ENCODE assay signal across 8 cellular contexts in genomic region chr17:46361755-46362154, GRCh38. TPM values are rescaled to one million over a fixed set of nuclear protein-coding genes. Genes with fewer than 3 reads are reported as not detected.
DNase-seq lines count a peak whose midpoint lies in the region; ATAC-seq and TF ChIP-seq lines count a peak whose summit lies in the region.
"Not testable (repeated sequence)": the region's sequence is repeated elsewhere in the genome, so short reads cannot be mapped to it uniquely, and the experiment has no call there.

ARL17B (minus strand) TSS chr17:46361766; CDS start chr17:46358397, 3,369 bp downstream.

- H3K27ac ChIP-seq in left ventricle myocardium inferior (replicated peaks), result peak within 1 kb of the TSS; percentile 66
- peak within 1 kb of the TSS in 1 of 5 donors; percentile 38 for H3K27ac ChIP-seq in stomach

- not testable (repeated sequence) for TF ChIP-seq POLR2A in stomach (IDR thresholded peaks at IDR 0.05)

- ATAC-seq in GM18502 (IDR thresholded peaks at IDR 0.05; ENCODE audit: poor library complexity, unreplicated experiment) (peak; percentile 86), GM21825 (IDR thresholded peaks at IDR 0.05; ENCODE audit: unreplicated experiment) (peak; percentile 97), HG03457 (IDR thresholded peaks at IDR 0.05; ENCODE audit: unreplicated experiment) (peak; percentile 45), sciatic nerve (peak; percentile 100)
- peak; percentile 99 for ATAC-seq in activated naive CD8-positive, alpha-beta T cell treated with anti-CD3 and anti-CD28 coated beads, Interleukin-2, amount 10 ng/mL, durations not matched to agents 7 days and 5 days (ENCODE audit: low read depth)

- not testable (repeated sequence) for H3K36me3 Mint-ChIP-seq in activated naive CD8-positive, alpha-beta T cell treated with anti-CD3 and anti-CD28 coated beads, Interleukin-2, amount 10 ng/mL, durations not matched to agents 7 days and 5 days

- POLR2A ChIA-PET in activated naive CD8-positive, alpha-beta T cell treated with anti-CD3 and anti-CD28 coated beads, Interleukin-2, amount 10 ng/mL, durations not matched to agents 7 days and 5 days (lab: Charles Lee), result not testable (repeated sequence)

- TF ChIP-seq CTCF in left ventricle myocardium inferior (IDR thresholded peaks at IDR 0.05; ENCODE audit: borderline replicate concordance); stomach (IDR thresholded peaks at IDR 0.05): not testable (repeated sequence)

- not testable (repeated sequence) for H3K4me1 Mint-ChIP-seq in activated naive CD8-positive, alpha-beta T cell treated with anti-CD3 and anti-CD28 coated beads, Interleukin-2, amount 10 ng/mL, durations not matched to agents 7 days and 5 days

- not testable (repeated sequence) for TF ChIP-seq EP300 in stomach (IDR thresholded peaks at IDR 0.05)

- not testable (repeated sequence) for H3K4me3 Mint-ChIP-seq in activated naive CD8-positive, alpha-beta T cell treated with anti-CD3 and anti-CD28 coated beads, Interleukin-2, amount 10 ng/mL, durations not matched to agents 7 days and 5 days

- not testable (repeated sequence) for H3K9me3 ChIP-seq in left ventricle myocardium inferior (replicated peaks); stomach

- not testable (repeated sequence) for H3K27me3 Mint-ChIP-seq in activated naive CD8-positive, alpha-beta T cell treated with anti-CD3 and anti-CD28 coated beads, Interleukin-2, amount 10 ng/mL, durations not matched to agents 7 days and 5 days

- H3K27ac Mint-ChIP-seq in activated naive CD8-positive, alpha-beta T cell treated with anti-CD3 and anti-CD28 coated beads, Interleukin-2, amount 10 ng/mL, durations not matched to agents 7 days and 5 days, result not testable (repeated sequence)

- DNase-seq in activated CD4-positive, alpha-beta T cell treated with anti-CD3 and anti-CD28 coated beads for 24 hours (ENCODE audit: low read depth in 2 of 2), result peak; percentile 48 to 75
- DNase-seq in activated naive CD8-positive, alpha-beta T cell treated with anti-CD3 and anti-CD28 coated beads, Interleukin-2, amount 10 ng/mL, durations not matched to agents 7 days and 5 days, result peak; percentile 65
- DNase-seq in left ventricle myocardium inferior (peak; percentile 89), sciatic nerve (ENCODE audit: low spot score) (peak; percentile 87), stomach (peak; percentile 94)

- peak within 1 kb of the TSS; percentile 56 for H3K4me3 ChIP-seq in left ventricle myocardium inferior
- H3K4me3 ChIP-seq in stomach, result peak within 1 kb of the TSS in 1 of 4 donors; percentile 28

- intact Hi-C loops in left ventricle myocardium inferior (cut with micrococcal nuclease); sciatic nerve (cut with DNase I); stomach (cut with DNase I; ENCODE audit: low total_unique reads): not testable (repeated sequence)

- not testable (repeated sequence) for H3K27me3 ChIP-seq in left ventricle myocardium inferior (ENCODE audit: low read depth); stomach

- 0% methylated on average over 3 to 14 of the region's 22 CpGs; no CpG with 5 or more reads in 3 of the 5 donors for WGBS in stomach, 5 donors

- not testable (repeated sequence) for H3K9me3 Mint-ChIP-seq in activated naive CD8-positive, alpha-beta T cell treated with anti-CD3 and anti-CD28 coated beads, Interleukin-2, amount 10 ng/mL, durations not matched to agents 7 days and 5 days

- H3K36me3 ChIP-seq in left ventricle myocardium inferior, stomach: not testable (repeated sequence)

- not testable (repeated sequence) for H3K4me1 ChIP-seq in left ventricle myocardium inferior, stomach

RNA-seq across cellular contexts. Expression of gene ARL17B, which starts in this region (rescaled TPM):
- total RNA-seq in activated naive CD8-positive, alpha-beta T cell treated with anti-CD3 and anti-CD28 coated beads, Interleukin-2, amount 10 ng/mL, durations not matched to agents 7 days and 5 days, result 10 to 100 TPM; 23.2 to 23.8 TPM
- total RNA-seq in left ventricle myocardium inferior, result 17.8 TPM
- total RNA-seq in sciatic nerve, result 16.6 TPM
- total RNA-seq in stomach, result 100 to 1,000 TPM in 1 of 5 donors, 10 to 100 TPM in 2, 1 to 10 TPM in 1, under 1 TPM in 1; 0.58 to 194 (median 15.6) TPM
- 10 to 100 TPM in 1 of 3 donors, 1 to 10 TPM in 2; 6.3 to 11.9 (median 8.8) TPM for polyA plus RNA-seq in stomach

Comparison
In these comparisons a context has a peak if more than half of its experiments do, and no peak if none do; other contexts are left out.
1. ATAC-seq: peak in every context shown above with its lines; median percentile 100 in sciatic nerve; 99 in activated naive CD8-positive, alpha-beta T cell treated with anti-CD3 and anti-CD28 coated beads, Interleukin-2, amount 10 ng/mL, durations not matched to agents 7 days and 5 days; 97 in GM21825; 86 in GM18502; 45 in HG03457.